ENCODE assay signal across 27 cellular contexts in the genomic region with DNA sequence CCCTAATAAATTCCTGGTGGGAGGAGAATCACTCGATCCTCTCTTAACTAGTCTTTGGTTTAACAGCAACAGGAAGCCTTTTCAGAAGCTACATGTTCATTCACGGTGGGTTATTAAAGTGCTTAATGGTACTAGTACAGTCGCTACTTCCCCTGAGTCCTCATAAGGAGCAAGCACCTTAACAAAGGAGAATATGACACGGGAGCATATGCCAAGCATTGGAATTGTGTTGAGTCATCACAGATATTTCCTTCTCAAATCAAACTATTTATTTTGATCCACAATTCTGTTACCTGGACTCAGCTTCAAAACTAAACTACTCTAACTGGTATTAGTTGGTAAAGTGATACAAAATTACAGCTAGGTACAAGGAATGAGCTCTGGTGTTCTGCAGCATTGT.
"Had no signal": no experiment of that assay in that cellular context is flagged by ENCODE, and none has a peak within 500 bp of the region (broad histone marks: within the 10 kb centered on the region; RNA-seq: fewer than 3 reads in every experiment).

No MANE protein-coding gene starts in this region.

- H3K36me3 ChIP-seq: lower lobe of right lung, neural progenitor cell, tibial nerve, WERI-Rb-1 had no signal

- ATAC-seq: activated CD4-positive, CD25-positive, alpha-beta regulatory T cell treated with anti-CD3 and anti-CD28 coated beads, Interleukin-2, amount 50 U/mL, for 24 hours; left lobe of liver; lower lobe of right lung; natural killer cell; right cardiac atrium had no signal

- H2AFZ ChIP-seq: neural progenitor cell, parathyroid adenoma had no signal

- DNase-seq: activated CD4-positive, alpha-beta T cell treated with anti-CD3 and anti-CD28 coated beads for 48 hours; activated CD4-positive, alpha-beta T cell treated with anti-CD3 and anti-CD28 coated beads, Interleukin-2, amount 50 U/mL, for 48 hours; activated CD8-positive, alpha-beta memory T cell treated with anti-CD3 and anti-CD28 coated beads, Interleukin-2, amount 50 U/mL, for 48 hours; activated gamma-delta T cell; activated naive CD4-positive, alpha-beta T cell treated with anti-CD3 and anti-CD28 coated beads, Interleukin-2, amount 10 ng/mL, durations not matched to agents 7 days and 5 days; activated naive CD8-positive, alpha-beta T cell treated with anti-CD3 and anti-CD28 coated beads, Interleukin-2, amount 10 ng/mL, durations not matched to agents 7 days and 5 days; activated T-cell treated with anti-CD3 and anti-CD28 coated beads, Interleukin-2, amount 50 U/mL, for 24 hours; amniotic stem cell; effector CD8-positive, alpha-beta T cell; head of caudate nucleus; hippocampal formation; immature natural killer cell; lower lobe of right lung; mesendoderm; natural killer cell; occipital lobe; right cardiac atrium; stimulated activated CD4-positive, alpha-beta T cell treated with anti-CD3 and anti-CD28 coated beads, Interleukin-2, amount 100 ng/mL, for 48 hours; stimulated activated naive CD4-positive, alpha-beta T cell treated with Interleukin-2 at 50 U/mL for 16 hours; T-helper 9 cell; WERI-Rb-1 had no signal

- H3K79me2 ChIP-seq: parathyroid adenoma had no signal

- H3K4me2 ChIP-seq: neural progenitor cell had no signal

- H3K4me3 Mint-ChIP-seq: activated naive CD4-positive, alpha-beta T cell treated with anti-CD3 and anti-CD28 coated beads, Interleukin-2, amount 10 ng/mL, durations not matched to agents 7 days and 5 days; activated naive CD8-positive, alpha-beta T cell treated with anti-CD3 and anti-CD28 coated beads, Interleukin-2, amount 10 ng/mL, durations not matched to agents 7 days and 5 days; activated T-cell treated with anti-CD3 and anti-CD28 coated beads, Interleukin-2, amount 50 U/mL, for 24 hours; immature natural killer cell; natural killer cell; neural progenitor cell had no signal

- H3K9me3 Mint-ChIP-seq: activated naive CD4-positive, alpha-beta T cell treated with anti-CD3 and anti-CD28 coated beads, Interleukin-2, amount 10 ng/mL, durations not matched to agents 7 days and 5 days; activated naive CD8-positive, alpha-beta T cell treated with anti-CD3 and anti-CD28 coated beads, Interleukin-2, amount 10 ng/mL, durations not matched to agents 7 days and 5 days; activated T-cell treated with anti-CD3 and anti-CD28 coated beads, Interleukin-2, amount 50 U/mL, for 24 hours; immature natural killer cell; natural killer cell; neural progenitor cell had no signal

- H3K9me3 ChIP-seq: lower lobe of right lung, tibial nerve had no signal

- H3K9ac ChIP-seq: neural progenitor cell, parathyroid adenoma had no signal

- H3K27me3 ChIP-seq: tibial nerve had no signal

- FAIRE-seq: colon had no signal

- H3K4me3 ChIP-seq: lower lobe of right lung, neural progenitor cell, tibial nerve had no signal

- H3K27ac Mint-ChIP-seq: activated naive CD4-positive, alpha-beta T cell treated with anti-CD3 and anti-CD28 coated beads, Interleukin-2, amount 10 ng/mL, durations not matched to agents 7 days and 5 days; activated naive CD8-positive, alpha-beta T cell treated with anti-CD3 and anti-CD28 coated beads, Interleukin-2, amount 10 ng/mL, durations not matched to agents 7 days and 5 days; activated T-cell treated with anti-CD3 and anti-CD28 coated beads, Interleukin-2, amount 50 U/mL, for 24 hours; immature natural killer cell; natural killer cell; neural progenitor cell had no signal

- H3K27ac ChIP-seq: lower lobe of right lung, neural progenitor cell, parathyroid adenoma, tibial nerve, WERI-Rb-1 had no signal

- H3K36me3 Mint-ChIP-seq: activated naive CD4-positive, alpha-beta T cell treated with anti-CD3 and anti-CD28 coated beads, Interleukin-2, amount 10 ng/mL, durations not matched to agents 7 days and 5 days; activated naive CD8-positive, alpha-beta T cell treated with anti-CD3 and anti-CD28 coated beads, Interleukin-2, amount 10 ng/mL, durations not matched to agents 7 days and 5 days; natural killer cell; neural progenitor cell had no signal

- H3K4me1 Mint-ChIP-seq: activated naive CD4-positive, alpha-beta T cell treated with anti-CD3 and anti-CD28 coated beads, Interleukin-2, amount 10 ng/mL, durations not matched to agents 7 days and 5 days; activated naive CD8-positive, alpha-beta T cell treated with anti-CD3 and anti-CD28 coated beads, Interleukin-2, amount 10 ng/mL, durations not matched to agents 7 days and 5 days; natural killer cell had no signal

- H3K4me1 ChIP-seq: lower lobe of right lung, neural progenitor cell, parathyroid adenoma, tibial nerve had no signal
